In the genomic region with DNA sequence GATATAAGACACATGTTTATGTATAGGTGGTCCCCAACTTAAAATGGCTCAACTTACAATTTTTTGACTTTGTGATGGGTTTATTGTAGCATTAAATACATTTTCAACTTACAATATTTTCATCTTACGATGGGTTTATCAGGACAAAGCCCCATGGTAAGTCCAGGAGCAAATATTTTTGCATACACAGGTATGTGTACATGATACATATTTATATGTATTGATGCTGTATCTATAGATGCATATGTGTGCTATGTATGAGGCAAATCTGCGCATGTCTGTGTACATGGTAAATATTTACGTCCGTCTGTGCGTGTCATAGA, we compare ENCODE assay signal across 8 cellular contexts. TPM values are rescaled to one million over a fixed set of nuclear protein-coding genes. Genes with fewer than 3 reads are reported as not detected.
DNase-seq lines count a peak whose midpoint lies in the region; ATAC-seq and TF ChIP-seq lines count a peak whose summit lies in the region.

No MANE protein-coding gene starts in this region.

- H3K27me3 Mint-ChIP-seq in activated CD4-positive, alpha-beta T cell treated with anti-CD3 and anti-CD28 coated beads, Interleukin-2, amount 10 ng/mL, durations not matched to agents 7 days and 5 days: peaks cover 2% of the 10 kb centered on the region
- H3K27me3 Mint-ChIP-seq in activated naive CD8-positive, alpha-beta T cell treated with anti-CD3 and anti-CD28 coated beads, Interleukin-2, amount 50 U/mL, for 24 hours: no peaks in the 10 kb centered on the region

- CTCF ChIA-PET in activated CD4-positive, alpha-beta T cell treated with anti-CD3 and anti-CD28 coated beads, Interleukin-2, amount 10 ng/mL, durations not matched to agents 7 days and 5 days (lab: Charles Lee): interaction anchor here (1.3 to 1.4 kb wide), 2 partner anchors 245 to 1567 kb away, joined by 3 to 4 read pairs; partner anchors contain the start of genes LMBR1 and NCAPG2

- intact Hi-C loops in testis (cut with DNase I; ENCODE audit: low total_unique reads): no loop called here

- H3K4me3 Mint-ChIP-seq in activated CD4-positive, alpha-beta T cell treated with anti-CD3 and anti-CD28 coated beads, Interleukin-2, amount 10 ng/mL, durations not matched to agents 7 days and 5 days: peak overlapping the region; percentile 78
- H3K4me3 Mint-ChIP-seq in activated naive CD8-positive, alpha-beta T cell treated with anti-CD3 and anti-CD28 coated beads, Interleukin-2, amount 50 U/mL, for 24 hours: peak overlapping the region; percentile 68

- H3K27ac Mint-ChIP-seq in activated CD4-positive, alpha-beta T cell treated with anti-CD3 and anti-CD28 coated beads, Interleukin-2, amount 10 ng/mL, durations not matched to agents 7 days and 5 days: peak overlapping the region; percentile 99
- H3K27ac Mint-ChIP-seq in activated naive CD8-positive, alpha-beta T cell treated with anti-CD3 and anti-CD28 coated beads, Interleukin-2, amount 50 U/mL, for 24 hours: peak overlapping the region; percentile 82

- WGBS in testis, 2 donors: 17 to 30% methylated on average over 5 of the region's 5 CpGs

- H3K4me1 ChIP-seq in testis: peaks cover 18% of the 10 kb centered on the region

- H3K27me3 ChIP-seq in layer of hippocampus (ENCODE audit: control insufficient read depth, insufficient read depth, low read length): no peaks in the 10 kb centered on the region
- H3K27me3 ChIP-seq in testis: no peaks in the 10 kb centered on the region

- peaks cover 36% of the 10 kb centered on the region for H3K4me1 Mint-ChIP-seq in activated CD4-positive, alpha-beta T cell treated with anti-CD3 and anti-CD28 coated beads, Interleukin-2, amount 10 ng/mL, durations not matched to agents 7 days and 5 days
- H3K4me1 Mint-ChIP-seq in activated naive CD8-positive, alpha-beta T cell treated with anti-CD3 and anti-CD28 coated beads, Interleukin-2, amount 50 U/mL, for 24 hours: peaks cover 32% of the 10 kb centered on the region

- no peak for TF ChIP-seq CTCF in testis (IDR thresholded peaks at IDR 0.05)

- H3K27ac ChIP-seq in layer of hippocampus (ENCODE audit: low read depth, low read length) (peak overlapping the region; percentile 94), testis (peak overlapping the region; percentile 90 to 97)

- peaks cover 24% of the 10 kb centered on the region for H3K36me3 Mint-ChIP-seq in activated CD4-positive, alpha-beta T cell treated with anti-CD3 and anti-CD28 coated beads, Interleukin-2, amount 10 ng/mL, durations not matched to agents 7 days and 5 days (ENCODE audit: low read depth)
- H3K36me3 Mint-ChIP-seq in activated naive CD8-positive, alpha-beta T cell treated with anti-CD3 and anti-CD28 coated beads, Interleukin-2, amount 50 U/mL, for 24 hours (ENCODE audit: low read depth): peaks cover 29% of the 10 kb centered on the region

- no peak for DNase-seq in activated CD4-positive, alpha-beta T cell treated with anti-CD3 and anti-CD28 coated beads, Interleukin-2, amount 10 ng/mL, durations not matched to agents 7 days and 5 days
- no peak for DNase-seq in activated CD4-positive, alpha-beta T cell treated with anti-CD3 and anti-CD28 coated beads for 1 hour
- DNase-seq in activated naive CD8-positive, alpha-beta T cell treated with anti-CD3 and anti-CD28 coated beads, Interleukin-2, amount 50 U/mL, for 24 hours: no peak
- no peak for DNase-seq in testis

- H3K9me3 Mint-ChIP-seq in activated CD4-positive, alpha-beta T cell treated with anti-CD3 and anti-CD28 coated beads, Interleukin-2, amount 10 ng/mL, durations not matched to agents 7 days and 5 days: no peaks in the 10 kb centered on the region
- H3K9me3 Mint-ChIP-seq in activated naive CD8-positive, alpha-beta T cell treated with anti-CD3 and anti-CD28 coated beads, Interleukin-2, amount 50 U/mL, for 24 hours: no peaks in the 10 kb centered on the region

- ATAC-seq in activated naive CD8-positive, alpha-beta T cell treated with anti-CD3 and anti-CD28 coated beads, Interleukin-2, amount 50 U/mL, for 24 hours: no peak
- ATAC-seq in GM18505 (IDR thresholded peaks at IDR 0.05; ENCODE audit: unreplicated experiment) (no peak), GM19023 (IDR thresholded peaks at IDR 0.05; ENCODE audit: unreplicated experiment) (no peak), HG02588 (IDR thresholded peaks at IDR 0.05; ENCODE audit: unreplicated experiment) (no peak)

- H3K4me3 ChIP-seq in testis: peak overlapping the region; percentile 74 to 85

- no peak for TF ChIP-seq POLR2A in testis (IDR thresholded peaks at IDR 0.05)
- no peak for TF ChIP-seq POLR2A in GM18505 (IDR thresholded peaks at IDR 0.05; ENCODE audit: borderline replicate concordance, extremely low read depth, insufficient read depth, insufficient read length)

- POLR2A ChIA-PET in activated CD4-positive, alpha-beta T cell treated with anti-CD3 and anti-CD28 coated beads, Interleukin-2, amount 10 ng/mL, durations not matched to agents 7 days and 5 days (lab: Charles Lee): no interaction called here

- H3K36me3 ChIP-seq in testis (ENCODE audit: low read depth, missing control alignments): no peaks in the 10 kb centered on the region

- H3K9me3 ChIP-seq in testis: no peaks in the 10 kb centered on the region

RNA-seq across cellular contexts. Expression of gene UBE3C, which starts 0.7 kb away (rescaled TPM):
- 10 to 100 TPM; 50.3 to 51.3 TPM for total RNA-seq in activated CD4-positive, alpha-beta T cell treated with anti-CD3 and anti-CD28 coated beads, Interleukin-2, amount 10 ng/mL, durations not matched to agents 7 days and 5 days
- 10 to 100 TPM; 86.0 to 95.9 TPM for total RNA-seq in testis
- polyA plus RNA-seq in testis (ENCODE audit: insufficient read depth, low read depth, low replicate concordance): 69.4 TPM
